Comparison of ENCODE assay signal across 18 cellular contexts in genomic region chr4:102663073-102663472, GRCh38.
DNase-seq lines count a peak whose midpoint lies in the region; ATAC-seq, FAIRE-seq and TF ChIP-seq lines count a peak whose summit lies in the region.
"Had no signal": no experiment of that assay in that cellular context is flagged by ENCODE, and none has a peak within 500 bp of the region (broad histone marks: within the 10 kb centered on the region; RNA-seq: fewer than 3 reads in every experiment).

No MANE protein-coding gene starts in this region.

- no peaks in the 10 kb centered on the region for H3K4me1 ChIP-seq in Peyer's patch
- H3K4me1 ChIP-seq: gastrocnemius medialis, prostate gland had no signal

- H3K27me3 Mint-ChIP-seq in osteocyte (ENCODE audit: unreplicated experiment), result no peaks in the 10 kb centered on the region
- H3K27me3 Mint-ChIP-seq: B cell had no signal

- peak; percentile 16 to 29 for DNase-seq in AML-193 (lab: John Stamatoyannopoulos, UW)
- DNase-seq in Kasumi-1 (lab: John Stamatoyannopoulos, UW), result peak; percentile 5 to 13
- DNase-seq in hepatic stellate cell (ENCODE audit: low spot score), result peak; percentile 26
- no peak for DNase-seq in Peyer's patch
- no peak for DNase-seq in osteocyte (ENCODE audit: extremely low spot score, unreplicated experiment)
- DNase-seq in GM19239 (ENCODE audit: insufficient read length, low spot score), result no peak
- no peak for DNase-seq in lower leg skin (ENCODE audit: low spot score in 2 of 2)
- DNase-seq: activated CD8-positive, alpha-beta memory T cell treated with anti-CD3 and anti-CD28 coated beads, Interleukin-2, amount 50 U/mL, for 48 hours; gastrocnemius medialis; NCI-H1436; NCI-H510A; stimulated activated CD4-positive, alpha-beta T cell treated with anti-CD3 and anti-CD28 coated beads, Interleukin-1b, Interleukin-23, amount 100 ng/mL, for 48 hours had no signal

- TF ChIP-seq POLR2A in Peyer's patch (IDR thresholded peaks at IDR 0.05) (no peak), lower leg skin (IDR thresholded peaks at IDR 0.05) (no peak)

- 95 to 97% methylated on average over 1 of the region's 1 CpG for WGBS in lower leg skin, 2 donors

- no peak overlapping the region for H3K4me3 Mint-ChIP-seq in osteocyte (ENCODE audit: unreplicated experiment)
- H3K4me3 Mint-ChIP-seq: B cell; stimulated activated effector memory CD8-positive, alpha-beta T cell treated with anti-CD3 and anti-CD28 coated beads, Interleukin-12 subunit alpha, Interleukin-12 subunit beta, amount 100 ng/mL, for 72 hours; WTC11 had no signal

- H3K4me3 ChIP-seq in Peyer's patch (no peak overlapping the region), lower leg skin (ENCODE audit: low read depth, poor library complexity, severe bottlenecking) (no peak overlapping the region)
- H3K4me3 ChIP-seq: gastrocnemius medialis, HAP-1, prostate gland had no signal

- H3K27ac Mint-ChIP-seq in osteocyte (ENCODE audit: unreplicated experiment), result no peak overlapping the region
- H3K27ac Mint-ChIP-seq: B cell; stimulated activated effector memory CD8-positive, alpha-beta T cell treated with anti-CD3 and anti-CD28 coated beads, Interleukin-12 subunit alpha, Interleukin-12 subunit beta, amount 100 ng/mL, for 72 hours; WTC11 had no signal

- no peaks in the 10 kb centered on the region for H3K9me3 ChIP-seq in Peyer's patch
- H3K9me3 ChIP-seq: gastrocnemius medialis, HAP-1, prostate gland had no signal

- TF ChIP-seq CTCF in Peyer's patch (IDR thresholded peaks at IDR 0.05) (no peak), osteocyte (IDR thresholded peaks at IDR 0.05) (no peak), lower leg skin (IDR thresholded peaks at IDR 0.05) (no peak)

- H3K27ac ChIP-seq in Peyer's patch, result no peak overlapping the region
- H3K27ac ChIP-seq: gastrocnemius medialis, prostate gland had no signal

- no peaks in the 10 kb centered on the region for H3K36me3 ChIP-seq in Peyer's patch
- H3K36me3 ChIP-seq: prostate gland had no signal

- ATAC-seq in SK-N-SH treated with all-trans-retinoic acid at 6 μM for 48 hours, result peak; percentile 74; the same call in 2 of the 3 replicates
- ATAC-seq: gastrocnemius medialis; stimulated activated effector memory CD8-positive, alpha-beta T cell treated with anti-CD3 and anti-CD28 coated beads, Interleukin-12 subunit alpha, Interleukin-12 subunit beta, amount 100 ng/mL, for 72 hours had no signal

- no peak for FAIRE-seq in GM19239 (lab: Jason Lieb, UNC)

- intact Hi-C loops in lower leg skin (cut with DNase I; ENCODE audit: low total_unique reads), result no loop called here

- no peaks in the 10 kb centered on the region for H3K9me3 Mint-ChIP-seq in osteocyte (ENCODE audit: unreplicated experiment)
- H3K9me3 Mint-ChIP-seq: stimulated activated effector memory CD8-positive, alpha-beta T cell treated with anti-CD3 and anti-CD28 coated beads, Interleukin-12 subunit alpha, Interleukin-12 subunit beta, amount 100 ng/mL, for 72 hours; WTC11 had no signal

- peaks cover 18% of the 10 kb centered on the region for H3K36me3 Mint-ChIP-seq in osteocyte (ENCODE audit: unreplicated experiment)

- no peaks in the 10 kb centered on the region for H3K27me3 ChIP-seq in Peyer's patch
- H3K27me3 ChIP-seq: gastrocnemius medialis had no signal

- no peaks in the 10 kb centered on the region for H3K4me1 Mint-ChIP-seq in osteocyte (ENCODE audit: unreplicated experiment)
- H3K4me1 Mint-ChIP-seq: B cell; stimulated activated effector memory CD8-positive, alpha-beta T cell treated with anti-CD3 and anti-CD28 coated beads, Interleukin-12 subunit alpha, Interleukin-12 subunit beta, amount 100 ng/mL, for 72 hours; WTC11 had no signal

TF ChIP-seq in SK-N-SH treated with all-trans-retinoic acid at 6 μM for 48 hours, 23 proteins besides CTCF, POLR2A, EP300 and RAD21:
- TF ChIP-seq TSHZ2 (CRISPR knock-in tag; IDR thresholded peaks at IDR 0.05), result no peak
- no peak for TF ChIP-seq PATZ1 (CRISPR knock-in tag; IDR thresholded peaks at IDR 0.05; ENCODE audit: borderline replicate concordance)
- TF ChIP-seq OSR1 (CRISPR knock-in tag; IDR thresholded peaks at IDR 0.05), result no peak
- no peak for TF ChIP-seq POU6F1 (CRISPR knock-in tag; IDR thresholded peaks at IDR 0.05; ENCODE audit: borderline replicate concordance, low read depth)
- no peak for TF ChIP-seq ZNF70 (CRISPR knock-in tag; IDR thresholded peaks at IDR 0.05)
- no peak for TF ChIP-seq PPARA (CRISPR knock-in tag; IDR thresholded peaks at IDR 0.05; ENCODE audit: borderline replicate concordance)
- no peak for TF ChIP-seq ZNF565 (CRISPR knock-in tag; conservative IDR thresholded peaks at IDR 0.05; ENCODE audit: low read depth)
- no peak for TF ChIP-seq GLIS3 (CRISPR knock-in tag; IDR thresholded peaks at IDR 0.05)
- no peak for TF ChIP-seq BACH2 (CRISPR knock-in tag; IDR thresholded peaks at IDR 0.05; ENCODE audit: borderline replicate concordance)
- TF ChIP-seq ZFP30 (CRISPR knock-in tag; IDR thresholded peaks at IDR 0.05), result no peak
- no peak for TF ChIP-seq ESRRG (CRISPR knock-in tag; IDR thresholded peaks at IDR 0.05)
- TF ChIP-seq SNAI2 (CRISPR knock-in tag; IDR thresholded peaks at IDR 0.05), result no peak
- no peak for TF ChIP-seq ISL1 (CRISPR knock-in tag; IDR thresholded peaks at IDR 0.05)
- no peak for TF ChIP-seq ZC3H10 (CRISPR knock-in tag; IDR thresholded peaks at IDR 0.05)
- TF ChIP-seq TOX (CRISPR knock-in tag; IDR thresholded peaks at IDR 0.05; ENCODE audit: borderline replicate concordance), result no peak
- no peak for TF ChIP-seq CSRNP3 (CRISPR knock-in tag; IDR thresholded peaks at IDR 0.05)

Comparison
In these comparisons a context has a peak if more than half of its experiments do, and no peak if none do; other contexts are left out.
1. DNase-seq: peak in AML-193 (2 of 2), Kasumi-1 (2 of 2) and hepatic stellate cell (single experiment); none in Peyer's patch (0 of 3), osteocyte (single experiment), GM19239 (single experiment) and lower leg skin (0 of 2).